Comparison of ENCODE assay signal across 11 cellular contexts in the genomic region with DNA sequence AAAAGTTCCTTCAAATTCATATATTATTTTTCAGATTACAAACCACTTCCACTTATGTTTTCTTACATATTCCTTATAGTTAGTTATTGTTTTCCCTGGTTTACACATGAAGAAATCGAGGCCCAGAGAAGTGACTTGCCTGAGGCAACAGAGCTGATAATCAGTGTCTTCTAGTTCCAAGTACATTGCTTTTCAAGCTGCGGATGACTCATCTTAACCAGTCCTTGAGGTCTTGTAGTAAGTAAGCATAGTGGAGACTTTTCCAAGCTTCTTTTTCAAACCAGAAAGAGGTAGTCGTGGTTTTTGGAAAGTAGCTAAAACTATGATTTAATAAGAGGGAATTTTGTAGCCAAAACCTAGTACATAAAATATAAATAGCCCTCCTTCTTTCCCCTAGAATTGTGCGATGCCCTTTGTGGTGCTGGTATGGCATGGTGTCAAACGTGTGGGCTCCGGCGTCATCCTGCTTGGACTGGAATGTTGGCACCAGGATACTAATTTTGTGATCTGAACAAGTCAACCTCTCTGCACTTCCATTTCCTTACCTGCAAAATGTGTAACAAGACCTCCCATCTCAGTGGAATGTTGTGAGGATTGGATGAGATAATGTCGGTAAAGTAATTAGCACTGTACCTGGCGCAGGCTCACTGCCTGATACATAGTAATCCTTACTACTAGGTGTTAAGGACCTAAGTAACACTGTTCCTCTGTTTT. TPM values are rescaled to one million over a fixed set of nuclear protein-coding genes. Genes with fewer than 3 reads are reported as not detected.
A peak's percentile ranks its signal among the peaks of the same experiment; 100 is the strongest.
DNase-seq lines count a peak whose midpoint lies in the region; ATAC-seq and TF ChIP-seq lines count a peak whose summit lies in the region.
"Had no signal": no experiment of that assay in that cellular context is flagged by ENCODE, and none has a peak within 500 bp of the region (broad histone marks: within the 10 kb centered on the region; RNA-seq: fewer than 3 reads in every experiment).

No MANE protein-coding gene starts in this region.

- ATAC-seq in left lung (peak; percentile 75), GM21423 (IDR thresholded peaks at IDR 0.05; ENCODE audit: unreplicated experiment) (no peak)
- no peak for ATAC-seq in stimulated activated effector memory CD8-positive, alpha-beta T cell treated with anti-CD3 and anti-CD28 coated beads, Interleukin-12 subunit alpha, Interleukin-12 subunit beta, amount 100 ng/mL, for 72 hours
- ATAC-seq: CD8-positive, alpha-beta T cell had no signal

- intact Hi-C loops in mammary epithelial cell (cut with micrococcal nuclease) (loop anchor here (1.0 kb wide), 1 partner anchor 19 kb away; a partner anchor contains a TSS), left lung (cut with DNase I) (no loop called here), tibial artery (cut with DNase I; ENCODE audit: low total_unique reads) (no loop called here)

- peak overlapping the region; percentile 86 for H2AFZ ChIP-seq in mammary epithelial cell (ENCODE audit: low read depth, low read length)

- H3K9me3 ChIP-seq in MG63 (peaks cover 20% of the 10 kb centered on the region), mammary epithelial cell (replicated peaks; ENCODE audit: insufficient read depth, low read length) (no peaks in the 10 kb centered on the region), left lung (peaks cover 0 to 3% of the 10 kb centered on the region in 2 donors), tibial artery (no peaks in the 10 kb centered on the region)

- H3K27ac Mint-ChIP-seq in stimulated activated effector memory CD8-positive, alpha-beta T cell treated with anti-CD3 and anti-CD28 coated beads, Interleukin-12 subunit alpha, Interleukin-12 subunit beta, amount 100 ng/mL, for 72 hours: no peak overlapping the region
- H3K27ac Mint-ChIP-seq: CD8-positive, alpha-beta T cell; mesothelial cell of epicardium had no signal

- H3K4me1 Mint-ChIP-seq in stimulated activated effector memory CD8-positive, alpha-beta T cell treated with anti-CD3 and anti-CD28 coated beads, Interleukin-12 subunit alpha, Interleukin-12 subunit beta, amount 100 ng/mL, for 72 hours: no peaks in the 10 kb centered on the region

- no peaks in the 10 kb centered on the region for H3K36me3 Mint-ChIP-seq in stimulated activated effector memory CD8-positive, alpha-beta T cell treated with anti-CD3 and anti-CD28 coated beads, Interleukin-12 subunit alpha, Interleukin-12 subunit beta, amount 100 ng/mL, for 72 hours
- H3K36me3 Mint-ChIP-seq: CD8-positive, alpha-beta T cell had no signal

- H3K4me3 ChIP-seq in AG09309 (ENCODE audit: control insufficient read depth, low read depth, low read length) (no peak overlapping the region), MG63 (0 out of 2 replicates have a peak overlapping the region, but pooled peaks have one; percentile 2), mammary epithelial cell (replicated peaks in 1 of 3; ENCODE audit: insufficient read depth in 1 of 3, low read depth in 2 of 3, low read length in 3 of 3) (peak overlapping the region; percentile 8 to 36 (median 23)), left lung (no peak overlapping the region), tibial artery (no peak overlapping the region)

- TF ChIP-seq CTCF in AG09309 (IDR thresholded peaks at IDR 0.05; ENCODE audit: control insufficient read depth, insufficient read depth, low read depth, low read length, missing control alignments) (no peak), mammary epithelial cell (conservative IDR thresholded peaks at IDR 0.05 in 1 of 2, IDR thresholded peaks at IDR 0.05 in 1 of 2; ENCODE audit: extremely low read depth in 1 of 2, insufficient read depth in 1 of 2, low read depth in 1 of 2, low read length in 2 of 2) (no peak), left lung (IDR thresholded peaks at IDR 0.05) (no peak), tibial artery (IDR thresholded peaks at IDR 0.05) (no peak)

- H3K4me1 ChIP-seq in mammary epithelial cell (ENCODE audit: insufficient read depth, low read length) (peaks cover 19% of the 10 kb centered on the region), left lung (no peaks in the 10 kb centered on the region), tibial artery (peaks cover 0 to 7% (median 5%) of the 10 kb centered on the region in 4 donors)

- H3K27me3 ChIP-seq in MG63 (no peaks in the 10 kb centered on the region), mammary epithelial cell (ENCODE audit: insufficient read depth, low read length) (no peaks in the 10 kb centered on the region), left lung (peaks cover 0 to 6% of the 10 kb centered on the region in 2 donors), tibial artery (no peaks in the 10 kb centered on the region)

- CTCF ChIA-PET in mammary epithelial cell (lab: Charles Lee; ENCODE audit: low non-redundant PET): interaction anchor here (0.7 kb wide), 1 partner anchor 59 kb away, joined by 3 read pairs; no protein-coding TSS in a partner anchor

- H3K9ac ChIP-seq in mammary epithelial cell (ENCODE audit: insufficient read depth, low read length): peak overlapping the region; percentile 52

- H3K27ac ChIP-seq in mammary epithelial cell (ENCODE audit: insufficient read depth, low read depth, low read length) (peak overlapping the region; percentile 66), left lung (peak overlapping the region in 1 of 2 donors; percentile 22), tibial artery (no peak overlapping the region)

- H3K4me3 Mint-ChIP-seq in stimulated activated effector memory CD8-positive, alpha-beta T cell treated with anti-CD3 and anti-CD28 coated beads, Interleukin-12 subunit alpha, Interleukin-12 subunit beta, amount 100 ng/mL, for 72 hours: no peak overlapping the region
- H3K4me3 Mint-ChIP-seq: CD8-positive, alpha-beta T cell; mesothelial cell of epicardium had no signal

- no peaks in the 10 kb centered on the region for H3K79me2 ChIP-seq in mammary epithelial cell (ENCODE audit: insufficient read depth, low read length)

- no TSS peak for BruUV-seq in mammary epithelial cell (replicated peaks; lab: Mats Ljungman, UMichigan)

- peak overlapping the region; percentile 81 for H3K4me2 ChIP-seq in mammary epithelial cell (ENCODE audit: insufficient read depth, low read depth, low read length)

- WGBS in mammary epithelial cell (ENCODE audit: low coverage, missing lambda C conversion rate): 1% methylated on average over 9 of the region's 9 CpGs

- dilution Hi-C loops in mammary epithelial cell (cut with HindIII; ENCODE audit: low sequenced_read_pairs): loop anchor here (10.0 kb wide), 1 partner anchor 137 kb away; no protein-coding TSS in a partner anchor

- H3K36me3 ChIP-seq in MG63 (no peaks in the 10 kb centered on the region), mammary epithelial cell (ENCODE audit: insufficient read depth, low read length) (no peaks in the 10 kb centered on the region), left lung (no peaks in the 10 kb centered on the region), tibial artery (no peaks in the 10 kb centered on the region)

- DNase-seq in AG09309 (ENCODE audit: low read depth): peak; percentile 94
- peak; percentile 78 for DNase-seq in MG63
- peak; percentile 89 for DNase-seq in mammary epithelial cell
- DNase-seq in left lung: no peak
- DNase-seq in NCI-H524 (lab: John Stamatoyannopoulos, UW): no peak
- no peak for DNase-seq in stimulated activated effector memory CD8-positive, alpha-beta T cell treated with anti-CD3 and anti-CD28 coated beads, Interleukin-12 subunit alpha, Interleukin-12 subunit beta, amount 100 ng/mL, for 72 hours (ENCODE audit: low spot score in 2 of 2)
- no peak for DNase-seq in tibial artery
- DNase-seq: CD8-positive, alpha-beta T cell; NCI-H345 had no signal

- peaks cover 2% of the 10 kb centered on the region for H3K9me3 Mint-ChIP-seq in stimulated activated effector memory CD8-positive, alpha-beta T cell treated with anti-CD3 and anti-CD28 coated beads, Interleukin-12 subunit alpha, Interleukin-12 subunit beta, amount 100 ng/mL, for 72 hours
- H3K9me3 Mint-ChIP-seq: CD8-positive, alpha-beta T cell had no signal

- H4K20me1 ChIP-seq in mammary epithelial cell (ENCODE audit: insufficient read depth, low read length): no peaks in the 10 kb centered on the region

- in situ Hi-C loops in mammary epithelial cell (cut with MboI; ENCODE audit: low sequenced_read_pairs in 2 of 2): no loop called here

RNA-seq across cellular contexts. Expression of a gene that starts 19.0 kb away (rescaled TPM):
- 21.3 and 24.6 TPM in 2 replicates for total RNA-seq in MG63 (2014; rRNA removed; shearing (Covaris generic); ENCODE audit: low replicate concordance)
- 100 to 1,000 TPM; 115 to 157 TPM for total RNA-seq in mammary epithelial cell
- polyA plus RNA-seq in mammary epithelial cell: 32.9 TPM
- 172 TPM for polyA minus RNA-seq in mammary epithelial cell
- total RNA-seq in left lung: 10 to 100 TPM; 71.0 to 82.7 TPM

Comparison
In these comparisons a context has a peak if more than half of its experiments do, and no peak if none do; other contexts are left out.
1. DNase-seq: peak in AG09309 (single experiment), MG63 (single experiment) and mammary epithelial cell (single experiment); none in left lung (0 of 2), NCI-H524 (0 of 2), stimulated activated effector memory CD8-positive, alpha-beta T cell treated with anti-CD3 and anti-CD28 coated beads, Interleukin-12 subunit alpha, Interleukin-12 subunit beta, amount 100 ng/mL, for 72 hours (0 of 2) and tibial artery (0 of 2).
2. H3K4me3 ChIP-seq: peak in MG63 (single experiment) and mammary epithelial cell (3 of 3); none in AG09309 (single experiment), left lung (0 of 2) and tibial artery (0 of 2).